24 cellular contexts compared by ENCODE assay signal in the genomic region with DNA sequence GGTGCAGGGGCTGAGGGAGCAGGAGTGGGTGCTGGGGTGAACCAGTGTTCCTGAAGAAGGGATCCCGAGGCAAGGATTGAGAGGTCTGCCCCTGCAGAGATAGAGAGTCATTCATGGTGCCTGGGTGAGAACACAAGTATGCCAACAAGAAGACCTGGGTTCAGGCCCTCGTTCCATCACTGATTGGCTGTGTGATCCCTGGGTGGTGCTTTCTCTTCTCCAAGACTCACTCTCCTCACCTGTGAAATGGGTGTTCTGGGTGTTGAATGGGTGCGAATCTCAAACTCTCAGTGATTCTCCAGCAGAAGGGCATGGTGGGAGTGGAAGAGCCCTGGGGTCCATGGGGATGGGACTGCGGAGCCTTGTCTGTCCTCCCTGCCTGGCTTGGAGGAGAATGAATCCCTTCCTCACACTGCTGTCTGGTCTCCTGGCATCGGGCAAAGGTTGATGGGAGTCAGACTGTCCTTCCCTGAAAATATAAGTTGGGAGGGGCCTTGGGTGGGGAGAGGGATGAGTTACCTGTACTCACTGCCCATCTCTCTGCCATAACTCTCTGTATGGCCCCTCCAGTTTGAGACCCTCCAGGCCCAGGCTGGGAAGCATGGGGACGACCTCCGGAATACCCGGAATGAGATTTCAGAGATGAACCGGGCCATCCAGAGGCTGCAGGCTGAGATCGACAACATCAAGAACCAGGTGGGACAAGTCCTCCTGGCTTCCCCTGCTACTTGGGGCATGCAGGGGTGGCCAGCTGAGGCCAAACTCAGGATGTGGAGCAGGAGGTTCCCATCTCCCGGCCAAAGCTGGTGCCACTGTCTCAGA. TPM values are rescaled to one million over a fixed set of nuclear protein-coding genes. Genes with fewer than 3 reads are reported as not detected.
DNase-seq lines count a peak whose midpoint lies in the region; ATAC-seq, FAIRE-seq and TF ChIP-seq lines count a peak whose summit lies in the region.
"Had no signal": no experiment of that assay in that cellular context is flagged by ENCODE, and none has a peak within 500 bp of the region (broad histone marks: within the 10 kb centered on the region; RNA-seq: fewer than 3 reads in every experiment).

No MANE protein-coding gene starts in this region.

- peak overlapping the region; percentile 46 for H3K27ac Mint-ChIP-seq in activated naive CD8-positive, alpha-beta T cell
- no peak overlapping the region for H3K27ac Mint-ChIP-seq in activated naive CD8-positive, alpha-beta T cell treated with anti-CD3 and anti-CD28 coated beads, Interleukin-2, amount 50 U/mL, for 24 hours
- H3K27ac Mint-ChIP-seq in type B pancreatic cell: peak overlapping the region; percentile 31

- ATAC-seq in activated naive CD8-positive, alpha-beta T cell treated with anti-CD3 and anti-CD28 coated beads, Interleukin-2, amount 50 U/mL, for 24 hours: no peak
- ATAC-seq in RWPE2 (ENCODE audit: low read depth): no peak
- no peak for ATAC-seq in GM18519 (IDR thresholded peaks at IDR 0.05; ENCODE audit: low FRiP score, unreplicated experiment)
- ATAC-seq: left colon; stimulated activated effector memory CD8-positive, alpha-beta T cell treated with anti-CD3 and anti-CD28 coated beads, Interleukin-12 subunit alpha, Interleukin-12 subunit beta, amount 100 ng/mL, for 72 hours had no signal

- H3K4me3 ChIP-seq in RWPE2 (ENCODE audit: severe bottlenecking) (no peak overlapping the region), kidney (ENCODE audit: low read length in 2 of 2) (no peak overlapping the region), HAP-1 (no peak overlapping the region)
- H3K4me3 ChIP-seq: Peyer's patch, SK-N-MC, transverse colon had no signal

- no peaks in the 10 kb centered on the region for H3K36me3 Mint-ChIP-seq in activated naive CD8-positive, alpha-beta T cell
- H3K36me3 Mint-ChIP-seq in activated naive CD8-positive, alpha-beta T cell treated with anti-CD3 and anti-CD28 coated beads, Interleukin-2, amount 50 U/mL, for 24 hours (ENCODE audit: low read depth): no peaks in the 10 kb centered on the region
- H3K36me3 Mint-ChIP-seq in type B pancreatic cell: peaks cover 4% of the 10 kb centered on the region
- H3K36me3 Mint-ChIP-seq: stimulated activated effector memory CD8-positive, alpha-beta T cell treated with anti-CD3 and anti-CD28 coated beads, Interleukin-12 subunit alpha, Interleukin-12 subunit beta, amount 100 ng/mL, for 72 hours had no signal

- H3K4me1 ChIP-seq in RWPE2 (ENCODE audit: insufficient read depth, poor library complexity, severe bottlenecking) (peaks cover 56% of the 10 kb centered on the region), kidney (ENCODE audit: control insufficient read depth in 1 of 2, insufficient read depth in 1 of 2, low read depth in 1 of 2, low read length in 2 of 2) (peaks cover 22% of the 10 kb centered on the region in 2 donors), HAP-1 (peaks cover 6% of the 10 kb centered on the region)

- no peak overlapping the region for H3K9ac ChIP-seq in kidney (ENCODE audit: low read length in 2 of 2)

- intact Hi-C loops in kidney (cut with DNase I): no loop called here

- no peak for DNase-seq in activated naive CD8-positive, alpha-beta T cell treated with anti-CD3 and anti-CD28 coated beads, Interleukin-2, amount 50 U/mL, for 24 hours
- DNase-seq in RWPE2 (ENCODE audit: low spot score): no peak
- no peak for DNase-seq in kidney
- no peak for DNase-seq in type B pancreatic cell (ENCODE audit: extremely low spot score, unreplicated experiment)
- DNase-seq in HAP-1 (ENCODE audit: low spot score in 2 of 2): no peak
- DNase-seq in H4 (ENCODE audit: low spot score): no peak
- DNase-seq: activated CD4-positive, alpha-beta T cell treated with anti-CD3 and anti-CD28 coated beads for 48 hours; activated naive CD4-positive, alpha-beta T cell treated with anti-CD3 and anti-CD28 coated beads, Interleukin-2, amount 50 U/mL, for 16 hours; activated T-cell treated with anti-CD3 and anti-CD28 coated beads for 4 hours; brain microvascular endothelial cell; Karpas-422; left colon; NCI-H1105 treated with DMSO at 0.1 percent for 48 hours; NCI-H748 treated with DMSO at 0.1 percent for 48 hours; Peyer's patch; transverse colon had no signal

- H3K27ac ChIP-seq in RWPE2 (ENCODE audit: poor library complexity, severe bottlenecking): peak overlapping the region; percentile 99
- peak overlapping the region; percentile 79 to 86 for H3K27ac ChIP-seq in kidney (ENCODE audit: low read depth in 2 of 2, low read length in 2 of 2)
- H3K27ac ChIP-seq: brain microvascular endothelial cell, Peyer's patch, SK-N-MC had no signal

- peaks cover under 1% of the 10 kb centered on the region for H3K27me3 Mint-ChIP-seq in activated naive CD8-positive, alpha-beta T cell
- H3K27me3 Mint-ChIP-seq in activated naive CD8-positive, alpha-beta T cell treated with anti-CD3 and anti-CD28 coated beads, Interleukin-2, amount 50 U/mL, for 24 hours: peaks cover 10% of the 10 kb centered on the region
- peaks cover under 1% of the 10 kb centered on the region for H3K27me3 Mint-ChIP-seq in type B pancreatic cell

- in situ Hi-C loops in HAP-1 (cut with MboI; ENCODE audit: low sequenced_read_pairs): no loop called here

- H3K27me3 ChIP-seq in RWPE2 (ENCODE audit: insufficient read depth, poor library complexity, severe bottlenecking): no peaks in the 10 kb centered on the region
- no peaks in the 10 kb centered on the region for H3K27me3 ChIP-seq in HAP-1 (ENCODE audit: low read depth)
- H3K27me3 ChIP-seq: brain microvascular endothelial cell, Peyer's patch, transverse colon had no signal

- H3K4me1 Mint-ChIP-seq in activated naive CD8-positive, alpha-beta T cell (ENCODE audit: low read depth): peaks cover 32% of the 10 kb centered on the region
- H3K4me1 Mint-ChIP-seq in activated naive CD8-positive, alpha-beta T cell treated with anti-CD3 and anti-CD28 coated beads, Interleukin-2, amount 50 U/mL, for 24 hours: peaks cover 46% of the 10 kb centered on the region
- peaks cover 42% of the 10 kb centered on the region for H3K4me1 Mint-ChIP-seq in type B pancreatic cell (ENCODE audit: unreplicated experiment)

- TF ChIP-seq CTCF in RWPE2 (IDR thresholded peaks at IDR 0.05; ENCODE audit: poor library complexity, severe bottlenecking) (no peak), kidney (IDR thresholded peaks at IDR 0.05; ENCODE audit: borderline replicate concordance, extremely low read depth, insufficient read depth) (no peak), type B pancreatic cell (conservative IDR thresholded peaks at IDR 0.05) (no peak)

- H3K9me3 ChIP-seq in RWPE2 (ENCODE audit: severe bottlenecking) (no peaks in the 10 kb centered on the region), kidney (ENCODE audit: control insufficient read depth in 1 of 2, low read length in 2 of 2) (no peaks in the 10 kb centered on the region), HAP-1 (no peaks in the 10 kb centered on the region)
- H3K9me3 ChIP-seq: Peyer's patch, transverse colon had no signal

- no peak overlapping the region for H3K4me3 Mint-ChIP-seq in activated naive CD8-positive, alpha-beta T cell
- H3K4me3 Mint-ChIP-seq in activated naive CD8-positive, alpha-beta T cell treated with anti-CD3 and anti-CD28 coated beads, Interleukin-2, amount 50 U/mL, for 24 hours: no peak overlapping the region
- no peak overlapping the region for H3K4me3 Mint-ChIP-seq in type B pancreatic cell
- H3K4me3 Mint-ChIP-seq: neural crest cell had no signal

- H3K36me3 ChIP-seq in RWPE2 (ENCODE audit: low read depth) (peaks cover 94% of the 10 kb centered on the region), kidney (ENCODE audit: control insufficient read depth in 1 of 2, insufficient read depth in 2 of 2, low read length in 2 of 2) (no peaks in the 10 kb centered on the region), HAP-1 (replicated peaks) (no peaks in the 10 kb centered on the region)
- H3K36me3 ChIP-seq: brain microvascular endothelial cell, Peyer's patch, transverse colon had no signal

- H3K9me3 Mint-ChIP-seq in activated naive CD8-positive, alpha-beta T cell (ENCODE audit: low read depth): no peaks in the 10 kb centered on the region
- H3K9me3 Mint-ChIP-seq in activated naive CD8-positive, alpha-beta T cell treated with anti-CD3 and anti-CD28 coated beads, Interleukin-2, amount 50 U/mL, for 24 hours: no peaks in the 10 kb centered on the region
- H3K9me3 Mint-ChIP-seq in type B pancreatic cell: no peaks in the 10 kb centered on the region
- H3K9me3 Mint-ChIP-seq: neural crest cell; stimulated activated effector memory CD8-positive, alpha-beta T cell treated with anti-CD3 and anti-CD28 coated beads, Interleukin-12 subunit alpha, Interleukin-12 subunit beta, amount 100 ng/mL, for 72 hours had no signal

- no peak for FAIRE-seq in kidney (lab: Jason Lieb, UNC)
- FAIRE-seq: frontal cortex had no signal

RNA-seq across cellular contexts. Expression of gene KRT7, which starts 9.6 kb away (rescaled TPM):
- total RNA-seq in kidney (1,490 TPM), type B pancreatic cell (ENCODE audit: low replicate concordance) (125 and 293 TPM in 2 replicates)
- 173 TPM for polyA plus RNA-seq in kidney (ENCODE audit: insufficient read depth, low read depth, low replicate concordance)
- 0.29 and 1.7 TPM in 2 replicates for total RNA-seq in H4 (2014; rRNA removed; shearing (Covaris generic))
- total RNA-seq: frontal cortex, mononuclear cell, neural crest cell had no signal

RNA-seq across cellular contexts. Expression of gene KRT86, which starts 31.8 kb away (rescaled TPM):
- total RNA-seq in kidney: 1.3 TPM
- not detected for polyA plus RNA-seq in kidney (ENCODE audit: insufficient read depth, low read depth, low replicate concordance)
- 0.14 TPM in 1 of 2 replicates, not detected in the other for total RNA-seq in type B pancreatic cell (ENCODE audit: low replicate concordance)
- 0.31 and 0.93 TPM in 2 replicates for total RNA-seq in H4 (2014; rRNA removed; shearing (Covaris generic))
- total RNA-seq: neural crest cell, Peyer's patch had no signal

RNA-seq across cellular contexts. Expression of gene KRT81, which starts 48.7 kb away (rescaled TPM):
- total RNA-seq in kidney (not detected), type B pancreatic cell (ENCODE audit: low replicate concordance) (0.31 TPM in 2 replicates)
- not detected for polyA plus RNA-seq in kidney (ENCODE audit: insufficient read depth, low read depth, low replicate concordance)
- total RNA-seq in H4 (2014; rRNA removed; shearing (Covaris generic)): 5.7 and 10.8 TPM in 2 replicates
- total RNA-seq: frontal cortex, left colon, mononuclear cell, neural crest cell, Peyer's patch, renal cortical epithelial cell, transverse colon had no signal

RNA-seq across cellular contexts. Expression of gene KRT80, which starts 50.8 kb away (rescaled TPM):
- total RNA-seq in kidney (12.3 TPM), type B pancreatic cell (ENCODE audit: low replicate concordance) (23.1 and 65.1 TPM in 2 replicates)
- polyA plus RNA-seq in kidney (ENCODE audit: insufficient read depth, low read depth, low replicate concordance): 1.0 TPM
- total RNA-seq in H4 (2014; rRNA removed; shearing (Covaris generic)): 4.7 and 6.9 TPM in 2 replicates
- total RNA-seq: frontal cortex, mononuclear cell, neural crest cell had no signal

Comparison
In these comparisons a context has a peak if more than half of its experiments do, and no peak if none do; other contexts are left out.
1. RNA of gene KRT7, which starts 9.6 kb away (total RNA-seq): 1,490 TPM in kidney (single experiment) and 125 to 293 TPM in type B pancreatic cell; 0.29 to 1.7 TPM in H4; every median in the first group is over 10 times any median in the second.